Comparison of ENCODE assay signal across 16 cellular contexts in the genomic region with DNA sequence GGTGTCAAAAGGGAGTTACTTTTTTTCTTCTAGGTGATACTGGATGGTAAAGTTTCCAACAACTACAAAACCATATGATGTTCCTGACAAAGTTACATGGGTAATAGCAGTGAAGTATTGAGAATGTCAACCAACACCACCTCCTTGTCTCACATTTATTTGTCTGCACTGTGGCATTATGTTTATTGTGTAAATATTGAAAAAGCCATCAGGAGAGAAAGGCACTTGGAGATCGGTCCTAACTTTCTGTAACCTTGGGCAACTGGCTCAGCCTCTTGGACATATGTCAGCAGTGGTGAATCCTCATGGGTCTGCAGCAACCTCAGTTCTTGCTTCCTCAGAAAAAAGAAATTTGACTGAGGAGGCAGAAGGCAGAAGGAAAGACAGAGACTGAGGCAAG. TPM values are rescaled to one million over a fixed set of nuclear protein-coding genes. Genes with fewer than 3 reads are reported as not detected.
DNase-seq lines count a peak whose midpoint lies in the region; ATAC-seq, FAIRE-seq and TF ChIP-seq lines count a peak whose summit lies in the region.
"Had no signal": no experiment of that assay in that cellular context is flagged by ENCODE, and none has a peak within 500 bp of the region (broad histone marks: within the 10 kb centered on the region; RNA-seq: fewer than 3 reads in every experiment).

No MANE protein-coding gene starts in this region.

- POLR2A ChIA-PET in K562 (lab: Yijun Ruan, JAX), result no interaction called here

- no peak for ATAC-seq in K562
- ATAC-seq in left lobe of liver, result peak; percentile 66
- no peak for ATAC-seq in psoas muscle
- ATAC-seq: CD8-positive, alpha-beta T cell had no signal

- CTCF ChIA-PET in K562 (lab: Yijun Ruan, JAX; ENCODE audit: low intra/inter-chr PET ratio), result no interaction called here

- in situ Hi-C loops in K562 (cut with MboI), result no loop called here

- TF ChIP-seq POLR2A in K562 (conservative IDR thresholded peaks at IDR 0.05), result no peak

- DNase-seq in K562 (ENCODE audit: extremely low read depth in 1 of 4, low spot score in 3 of 4) (no peak), left lobe of liver (ENCODE audit: low spot score) (no peak), psoas muscle (no peak), Kasumi-1 (lab: John Stamatoyannopoulos, UW) (no peak), superior temporal gyrus (ENCODE audit: extremely low spot score) (no peak), NCI-H2107 treated with DMSO at 0.1 percent for 48 hours (lab: John Stamatoyannopoulos, UW; ENCODE audit: unreplicated experiment) (no peak)
- DNase-seq: 8988T; Calu3; CD8-positive, alpha-beta T cell; DMS79 treated with DMSO at 0.1 percent for 48 hours; GF-D8; GOT3; H9 had no signal

- TF ChIP-seq RAD21 in K562 (CRISPR knock-in tag; conservative IDR thresholded peaks at IDR 0.05 in 1 of 2, IDR thresholded peaks at IDR 0.05 in 1 of 2), result no peak

- H3K4me2 ChIP-seq in BLaER1, result peak overlapping the region; percentile 61
- no peak overlapping the region for H3K4me2 ChIP-seq in K562 (ENCODE audit: insufficient read depth, low read length)

- no peaks in the 10 kb centered on the region for H3K27me3 ChIP-seq in BLaER1
- peaks cover 0 to 5% of the 10 kb centered on the region in 2 experiments; a peak in 1 of 5 replicates for H3K27me3 ChIP-seq in K562 (ENCODE audit: control insufficient read depth in 2 of 2, insufficient read depth in 2 of 2, low read length in 2 of 2)
- no peaks in the 10 kb centered on the region for H3K27me3 ChIP-seq in psoas muscle (ENCODE audit: insufficient read depth in 3 of 3, low read length in 2 of 3)
- H3K27me3 ChIP-seq: BLaER1 treated with 17β-estradiol and CSF1 and Interleukin-3, amounts not matched to agents 10 nM and 100 nM had no signal

- intact Hi-C loops in K562 (cut with micrococcal nuclease), result no loop called here
- intact Hi-C loops in psoas muscle (cut with DNase I), result no loop called here

- TF ChIP-seq CTCF in K562 (IDR thresholded peaks at IDR 0.05 in 2 of 3, conservative IDR thresholded peaks at IDR 0.05 in 1 of 3; ENCODE audit: insufficient read depth in 2 of 3, low read depth in 1 of 3, low read length in 3 of 3), result no peak
- TF ChIP-seq CTCF in psoas muscle (IDR thresholded peaks at IDR 0.05), result no peak

- H3K9me1 ChIP-seq in K562 (ENCODE audit: control insufficient read depth, insufficient read depth, low read length), result no peaks in the 10 kb centered on the region

- FAIRE-seq in K562 (lab: Jason Lieb, UNC), result no peak
- FAIRE-seq: HTR-8/SVneo had no signal

- H3K27ac ChIP-seq in BLaER1 (no peak overlapping the region), K562 (ENCODE audit: extremely low read depth, low read depth, low read length) (no peak overlapping the region), psoas muscle (peak overlapping the region; percentile 23)
- H3K27ac ChIP-seq: BLaER1 treated with 17β-estradiol and CSF1 and Interleukin-3, amounts not matched to agents 10 nM and 100 nM had no signal

- no peak for TF ChIP-seq EP300 in K562 (IDR thresholded peaks at IDR 0.05; ENCODE audit: low read length)

- H3K9me3 ChIP-seq in BLaER1, result peaks cover 8% of the 10 kb centered on the region
- no peaks in the 10 kb centered on the region for H3K9me3 ChIP-seq in K562 (replicated peaks; ENCODE audit: control insufficient read depth, insufficient read depth, low read depth, low read length)
- H3K9me3 ChIP-seq in psoas muscle, result no peaks in the 10 kb centered on the region

- H3K4me3 ChIP-seq in BLaER1, result no peak overlapping the region
- H3K4me3 ChIP-seq in K562, result no peak overlapping the region
- no peak overlapping the region for H3K4me3 ChIP-seq in psoas muscle
- H3K4me3 ChIP-seq: BLaER1 treated with 17β-estradiol and CSF1 and Interleukin-3, amounts not matched to agents 10 nM and 100 nM had no signal

- H3K36me3 ChIP-seq in BLaER1 (no peaks in the 10 kb centered on the region), K562 (ENCODE audit: control insufficient read depth, insufficient read depth, low read length) (no peaks in the 10 kb centered on the region), psoas muscle (ENCODE audit: insufficient read depth in 1 of 2, low read depth in 1 of 2) (no peaks in the 10 kb centered on the region)
- H3K36me3 ChIP-seq: BLaER1 treated with 17β-estradiol and CSF1 and Interleukin-3, amounts not matched to agents 10 nM and 100 nM had no signal

- H4K20me1 ChIP-seq in BLaER1 (no peaks in the 10 kb centered on the region), K562 (replicated peaks; ENCODE audit: control insufficient read depth, insufficient read depth, low read length) (no peaks in the 10 kb centered on the region)
- H4K20me1 ChIP-seq: BLaER1 treated with 17β-estradiol and CSF1 and Interleukin-3, amounts not matched to agents 10 nM and 100 nM had no signal

- WGBS in K562 (ENCODE audit: insufficient coverage, low coverage, missing lambda C conversion rate), result 8% methylated on average over 1 of the region's 1 CpG
- 41 to 54% (median 46%) methylated on average over 1 of the region's 1 CpG for WGBS in psoas muscle, 3 donors

- H2AFZ ChIP-seq in K562 (ENCODE audit: low read depth, low read length), result no peak overlapping the region

- H3K79me2 ChIP-seq in K562 (ENCODE audit: control insufficient read depth, insufficient read depth, low read length), result no peaks in the 10 kb centered on the region

- no TSS peak for BruUV-seq in K562 (replicated peaks; lab: Mats Ljungman, UMichigan)

- H3K9ac ChIP-seq in BLaER1, result no peak overlapping the region
- H3K9ac ChIP-seq in K562 (ENCODE audit: insufficient read depth in 1 of 2, low read depth in 2 of 2, low read length in 2 of 2), result no peak overlapping the region
- H3K9ac ChIP-seq: BLaER1 treated with 17β-estradiol and CSF1 and Interleukin-3, amounts not matched to agents 10 nM and 100 nM had no signal

- H3K4me1 ChIP-seq in BLaER1, result peaks cover 43% of the 10 kb centered on the region
- peaks cover 0 to 17% of the 10 kb centered on the region in 2 experiments; a peak in 3 of 5 replicates for H3K4me1 ChIP-seq in K562 (replicated peaks in 1 of 2; ENCODE audit: control insufficient read depth in 2 of 2, insufficient read depth in 2 of 2, low read length in 2 of 2)
- no peaks in the 10 kb centered on the region for H3K4me1 ChIP-seq in psoas muscle

TF ChIP-seq in K562, 482 proteins besides CTCF, POLR2A, EP300 and RAD21:
- 0 out of 2 replicates have a peak, but pooled peaks have one; percentile 7 for TF ChIP-seq ZNF584 (CRISPR knock-in tag; IDR thresholded peaks at IDR 0.05; ENCODE audit: low read depth)
- TF ChIP-seq, protein P1, sequence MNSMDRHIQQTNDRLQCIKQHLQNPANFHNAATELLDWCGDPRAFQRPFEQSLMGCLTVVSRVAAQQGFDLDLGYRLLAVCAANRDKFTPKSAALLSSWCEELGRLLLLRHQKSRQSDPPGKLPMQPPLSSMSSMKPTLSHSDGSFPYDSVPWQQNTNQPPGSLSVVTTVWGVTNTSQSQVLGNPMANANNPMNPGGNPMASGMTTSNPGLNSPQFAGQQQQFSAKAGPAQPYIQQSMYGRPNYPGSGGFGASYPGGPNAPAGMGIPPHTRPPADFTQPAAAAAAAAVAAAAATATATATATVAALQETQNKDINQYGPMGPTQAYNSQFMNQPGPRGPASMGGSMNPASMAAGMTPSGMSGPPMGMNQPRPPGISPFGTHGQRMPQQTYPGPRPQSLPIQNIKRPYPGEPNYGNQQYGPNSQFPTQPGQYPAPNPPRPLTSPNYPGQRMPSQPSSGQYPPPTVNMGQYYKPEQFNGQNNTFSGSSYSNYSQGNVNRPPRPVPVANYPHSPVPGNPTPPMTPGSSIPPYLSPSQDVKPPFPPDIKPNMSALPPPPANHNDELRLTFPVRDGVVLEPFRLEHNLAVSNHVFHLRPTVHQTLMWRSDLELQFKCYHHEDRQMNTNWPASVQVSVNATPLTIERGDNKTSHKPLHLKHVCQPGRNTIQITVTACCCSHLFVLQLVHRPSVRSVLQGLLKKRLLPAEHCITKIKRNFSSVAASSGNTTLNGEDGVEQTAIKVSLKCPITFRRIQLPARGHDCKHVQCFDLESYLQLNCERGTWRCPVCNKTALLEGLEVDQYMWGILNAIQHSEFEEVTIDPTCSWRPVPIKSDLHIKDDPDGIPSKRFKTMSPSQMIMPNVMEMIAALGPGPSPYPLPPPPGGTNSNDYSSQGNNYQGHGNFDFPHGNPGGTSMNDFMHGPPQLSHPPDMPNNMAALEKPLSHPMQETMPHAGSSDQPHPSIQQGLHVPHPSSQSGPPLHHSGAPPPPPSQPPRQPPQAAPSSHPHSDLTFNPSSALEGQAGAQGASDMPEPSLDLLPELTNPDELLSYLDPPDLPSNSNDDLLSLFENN (IDR thresholded peaks at IDR 0.05; ENCODE audit: low read depth in 2 of 2, low read length in 2 of 2), result no peak

RNA-seq across cellular contexts. Expression of a gene that starts 50.0 kb away (rescaled TPM):
- 19.3 and 80.1 TPM in 2 replicates for total RNA-seq in K562 (2011; cell fraction: chromatin; rRNA removed; ENCODE audit: low replicate concordance)
- 13.0 and 20.4 TPM in 2 replicates for total RNA-seq in K562 (2011; cell fraction: nucleolus; rRNA removed)
- total RNA-seq in K562 (2011; cell fraction: nucleoplasm; rRNA removed), result 35.6 and 41.7 TPM in 2 replicates
- 19.1 and 21.3 TPM in 2 replicates for total RNA-seq in K562 (2014; rRNA removed)
- total RNA-seq in K562 (2014; rRNA removed; fragmentation: Illumina TruSeq; extraction: Trizol), result 40.9 and 44.6 TPM in 2 replicates
- 46.1 and 47.4 TPM in 2 replicates for total RNA-seq in K562 (2015; rRNA removed; fragmentation: Illumina TruSeq; extraction: Trizol)
- total RNA-seq in K562 (2021), result 31.3 and 33.2 TPM in 2 replicates
- 18.5 and 28.2 TPM in 2 replicates for polyA plus RNA-seq in K562 (2011; rRNA removed)
- polyA plus RNA-seq in K562 (2011; cell fraction: cytosol; rRNA removed), result 8.7 and 12.1 TPM in 2 replicates
- polyA plus RNA-seq in K562 (2011; cell fraction: nucleus; rRNA removed), result 25.9 and 29.4 TPM in 2 replicates
- 12.7 and 17.1 TPM in 2 replicates for polyA plus RNA-seq in K562 (2012)
- polyA plus RNA-seq in K562 (2014; fragmentation: Illumina TruSeq; extraction: Trizol), result 26.9 and 33.6 TPM in 2 replicates
- 1 to 10 TPM; 4.9 to 8.5 TPM for polyA plus RNA-seq in K562 (2014; fragmentation: Nextera tagmentation; extraction: Ambion mirVana)
- 20.8 and 21.3 TPM in 2 replicates for polyA plus RNA-seq in K562 (2014; rRNA removed)
- 75.3 and 75.8 TPM in 2 replicates for polyA minus RNA-seq in K562 (2011; rRNA and poly(A)+ RNA removed)
- 21.0 and 26.1 TPM in 2 replicates for polyA minus RNA-seq in K562 (2011; cell fraction: cytosol; rRNA and poly(A)+ RNA removed)
- 56.4 and 83.1 TPM in 2 replicates for polyA minus RNA-seq in K562 (2011; cell fraction: nucleus; rRNA and poly(A)+ RNA removed)
- total RNA-seq in left lobe of liver, result 8.7 TPM
- total RNA-seq in psoas muscle, result 10 to 100 TPM; 25.2 to 33.6 (median 29.6) TPM
- polyA plus RNA-seq in psoas muscle, result 10 to 100 TPM in 2 of 3 donors, 1 to 10 TPM in 1; 9.9 to 26.4 (median 15.7) TPM
